In the genomic region with DNA sequence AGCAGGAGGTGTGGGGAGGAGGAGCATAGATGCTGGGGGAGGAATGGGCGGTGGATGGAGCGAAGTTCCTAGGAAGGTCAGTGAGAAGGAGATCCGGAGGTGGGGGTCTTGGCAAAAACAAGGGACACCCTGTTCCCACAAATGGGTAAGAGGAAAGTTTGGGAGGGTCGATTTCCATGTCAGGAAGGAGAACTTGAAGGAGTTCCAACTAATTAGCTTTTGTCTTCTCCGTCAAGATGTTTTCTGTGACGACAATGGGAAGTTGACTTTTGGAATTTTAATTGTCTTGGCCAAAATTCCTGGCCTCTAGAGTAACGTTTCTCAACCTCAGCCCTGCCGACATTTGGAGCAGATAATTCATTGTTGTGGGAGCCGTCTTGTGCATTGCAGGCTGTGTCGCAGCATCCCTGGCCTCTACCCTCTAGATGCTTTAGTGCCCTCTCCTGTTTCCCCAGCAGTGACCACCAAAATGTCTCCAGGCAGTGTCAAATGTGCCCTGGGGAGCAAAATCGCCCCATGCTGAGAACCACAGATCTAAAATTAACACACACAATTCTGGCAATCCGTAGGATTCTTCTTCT, we compare ENCODE assay signal across 9 cellular contexts.
DNase-seq lines count a peak whose midpoint lies in the region; ATAC-seq and TF ChIP-seq lines count a peak whose summit lies in the region.
"Had no signal": no experiment of that assay in that cellular context is flagged by ENCODE, and none has a peak within 500 bp of the region (broad histone marks: within the 10 kb centered on the region; RNA-seq: fewer than 3 reads in every experiment).

No MANE protein-coding gene starts in this region.

- H3K79me2 ChIP-seq in mesendoderm (ENCODE audit: control insufficient read depth, insufficient read depth, low read length), result peaks cover 11% of the 10 kb centered on the region

- H3K56ac ChIP-seq in mesendoderm (ENCODE audit: low read length), result no peak overlapping the region

- H3K27ac ChIP-seq in caudate nucleus (ENCODE audit: low read depth, low read length) (peak overlapping the region; percentile 69), mesendoderm (ENCODE audit: low read depth, low read length) (no peak overlapping the region)

- no peak overlapping the region for H3K23ac ChIP-seq in mesendoderm (ENCODE audit: low read length)

- no CpG with 5 or more reads among the region's 12 CpGs for WGBS in mesendoderm (ENCODE audit: extremely low coverage, insufficient coverage, low lambda C conversion rate)

- peaks cover 11% of the 10 kb centered on the region for H3K79me1 ChIP-seq in mesendoderm (ENCODE audit: low read length)

- DNase-seq in A172 (ENCODE audit: low spot score) (peak; percentile 75), HFFc6 (peak; percentile 45), caudate nucleus (lab: John Stamatoyannopoulos, UW) (no peak), mesendoderm (peak; percentile 68), NCI-H1092 (lab: John Stamatoyannopoulos, UW) (no peak)
- DNase-seq: DMS79 had no signal

- H2AK5ac ChIP-seq in mesendoderm (ENCODE audit: low read length), result no peak overlapping the region

- H3K36me3 ChIP-seq in mesendoderm (ENCODE audit: control insufficient read depth, insufficient read depth, low read length), result no peaks in the 10 kb centered on the region

- H3K9me3 Mint-ChIP-seq in HFFc6, result no peaks in the 10 kb centered on the region

- H3K27ac Mint-ChIP-seq in HFFc6, result peak overlapping the region; percentile 74

- H2BK120ac ChIP-seq in mesendoderm (ENCODE audit: low read depth, low read length), result no peak overlapping the region

- ATAC-seq in GM19328 (IDR thresholded peaks at IDR 0.05; ENCODE audit: unreplicated experiment) (no peak), HG02571 (IDR thresholded peaks at IDR 0.05; ENCODE audit: unreplicated experiment) (no peak), HG02852 (IDR thresholded peaks at IDR 0.05; ENCODE audit: unreplicated experiment) (no peak)

- peaks cover 43% of the 10 kb centered on the region for H3K4me1 Mint-ChIP-seq in HFFc6 (ENCODE audit: low read depth)

- no peak overlapping the region for H3K18ac ChIP-seq in mesendoderm (ENCODE audit: low read length)

- H3K4me1 ChIP-seq in mesendoderm (ENCODE audit: control insufficient read depth, low read depth, low read length), result peaks cover 2% of the 10 kb centered on the region

- no peak overlapping the region for H2BK15ac ChIP-seq in mesendoderm (replicated peaks; ENCODE audit: low read depth)

- peak overlapping the region; percentile 13; the same call in 1 of the 2 replicates for H3K4me3 Mint-ChIP-seq in HFFc6

- no peak overlapping the region for H2BK5ac ChIP-seq in mesendoderm (ENCODE audit: low read length)

- no peak overlapping the region for H3K4me2 ChIP-seq in mesendoderm (ENCODE audit: low read length)

- no peaks in the 10 kb centered on the region for H3K27me3 ChIP-seq in mesendoderm (ENCODE audit: insufficient read depth, low read length, poor library complexity)

- no peak overlapping the region for H3K4me3 ChIP-seq in mesendoderm (ENCODE audit: low read length)

- H3K9ac ChIP-seq in mesendoderm (ENCODE audit: low read length), result no peak overlapping the region

- peaks cover 1% of the 10 kb centered on the region for H3K27me3 Mint-ChIP-seq in HFFc6 (ENCODE audit: insufficient read depth)

- no peak overlapping the region for H3K4ac ChIP-seq in mesendoderm (ENCODE audit: low read depth, low read length)

- H3K36me3 Mint-ChIP-seq in HFFc6 (ENCODE audit: low read depth), result peaks cover 6% of the 10 kb centered on the region; the same call in 1 of the 2 replicates

- H4K8ac ChIP-seq in mesendoderm (ENCODE audit: low read depth, low read length), result no peak overlapping the region

- H4K5ac ChIP-seq in mesendoderm (ENCODE audit: low read length), result no peak overlapping the region

- TF ChIP-seq CTCF in HFFc6 (IDR thresholded peaks at IDR 0.05), result peak; percentile 28; the same call in 1 of the 2 replicates

Comparison
In these comparisons a context has a peak if more than half of its experiments do, and no peak if none do; other contexts are left out.
1. DNase-seq: peak in A172 (single experiment), HFFc6 (single experiment) and mesendoderm (single experiment); none in caudate nucleus (0 of 61) and NCI-H1092 (single experiment).